8 cellular contexts compared by ENCODE assay signal in genomic region chr13:46179576-46180368, GRCh38. TPM values are rescaled to one million over a fixed set of nuclear protein-coding genes. Genes with fewer than 3 reads are reported as not detected.
DNase-seq lines count a peak whose midpoint lies in the region; ATAC-seq lines count a peak whose summit lies in the region.

No MANE protein-coding gene starts in this region.

- H2BK5ac ChIP-seq in mesendoderm (ENCODE audit: low read length): no peak overlapping the region

- no peak overlapping the region for H3K9ac ChIP-seq in iPS-15b (ENCODE audit: low read depth, low read length)
- H3K9ac ChIP-seq in mesendoderm (ENCODE audit: low read length): no peak overlapping the region

- no peaks in the 10 kb centered on the region for H3K9me3 ChIP-seq in iPS-15b (ENCODE audit: control insufficient read depth, insufficient read depth, low read length)

- H2BK15ac ChIP-seq in mesendoderm (replicated peaks; ENCODE audit: low read depth): no peak overlapping the region

- DNase-seq in Kasumi-1 (lab: John Stamatoyannopoulos, UW) (peak; percentile 80 to 81), mesendoderm (no peak), epidermal melanocyte (ENCODE audit: insufficient read length, low spot score) (no peak)
- DNase-seq in activated CD8-positive, alpha-beta memory T cell treated with anti-CD3 and anti-CD28 coated beads for 24 hours: peak; percentile 84
- peak; percentile 74 for DNase-seq in stimulated activated CD8-positive, alpha-beta memory T cell treated with anti-CD3 and anti-CD28 coated beads, Interleukin-4, amount 100 ng/mL, for 24 hours (ENCODE audit: low read depth)

- H2AK5ac ChIP-seq in mesendoderm (ENCODE audit: low read length): no peak overlapping the region

- H4K5ac ChIP-seq in mesendoderm (ENCODE audit: low read length): no peak overlapping the region

- peaks cover 10% of the 10 kb centered on the region for H3K4me1 ChIP-seq in iPS-15b (ENCODE audit: control insufficient read depth, insufficient read depth, low read length)
- H3K4me1 ChIP-seq in mesendoderm (ENCODE audit: control insufficient read depth, low read depth, low read length): no peaks in the 10 kb centered on the region

- WGBS in mesendoderm (ENCODE audit: extremely low coverage, insufficient coverage, low lambda C conversion rate): no CpG with 5 or more reads among the region's 6 CpGs

- H3K4ac ChIP-seq in mesendoderm (ENCODE audit: low read depth, low read length): no peak overlapping the region

- no peaks in the 10 kb centered on the region for H3K79me2 ChIP-seq in mesendoderm (ENCODE audit: control insufficient read depth, insufficient read depth, low read length)

- H3K36me3 ChIP-seq in iPS-15b (ENCODE audit: control insufficient read depth, insufficient read depth, low read length) (no peaks in the 10 kb centered on the region), mesendoderm (ENCODE audit: control insufficient read depth, insufficient read depth, low read length) (no peaks in the 10 kb centered on the region)

- no peak overlapping the region for H2BK120ac ChIP-seq in mesendoderm (ENCODE audit: low read depth, low read length)

- no peak overlapping the region for H3K27ac ChIP-seq in mesendoderm (ENCODE audit: low read depth, low read length)

- H3K27me3 ChIP-seq in iPS-15b (ENCODE audit: control insufficient read depth, insufficient read depth, low read length) (no peaks in the 10 kb centered on the region), mesendoderm (ENCODE audit: insufficient read depth, low read length, poor library complexity) (no peaks in the 10 kb centered on the region)

- no peak overlapping the region for H3K23ac ChIP-seq in mesendoderm (ENCODE audit: low read length)

- H4K8ac ChIP-seq in mesendoderm (ENCODE audit: low read depth, low read length): no peak overlapping the region

- no peak overlapping the region for H3K18ac ChIP-seq in mesendoderm (ENCODE audit: low read length)

- H3K4me3 ChIP-seq in iPS-15b (ENCODE audit: low read depth, low read length): peak overlapping the region; percentile 41
- H3K4me3 ChIP-seq in mesendoderm (ENCODE audit: low read length): no peak overlapping the region

- no peak overlapping the region for H3K4me2 ChIP-seq in mesendoderm (ENCODE audit: low read length)

- ATAC-seq in HG02938 (IDR thresholded peaks at IDR 0.05; ENCODE audit: unreplicated experiment) (no peak), HG02798 (IDR thresholded peaks at IDR 0.05; ENCODE audit: poor library complexity, unreplicated experiment) (no peak)

- H3K79me1 ChIP-seq in mesendoderm (ENCODE audit: low read length): no peaks in the 10 kb centered on the region

- H3K56ac ChIP-seq in mesendoderm (ENCODE audit: low read length): no peak overlapping the region

RNA-seq across cellular contexts. Expression of gene LCP1, which starts 2.2 kb away (rescaled TPM):
- 20.9 TPM for polyA plus RNA-seq in mesendoderm (2013, experiment 1 of 2)
- 22.8 TPM for polyA plus RNA-seq in mesendoderm (2013, experiment 2 of 2)

RNA-seq across cellular contexts. Expression of gene LRRC63, which starts 32.0 kb away (rescaled TPM):
- polyA plus RNA-seq in mesendoderm (2013, experiment 1 of 2): 0.03 TPM
- polyA plus RNA-seq in mesendoderm (2013, experiment 2 of 2): 0.04 TPM

Comparison
In these comparisons a context has a peak if more than half of its experiments do, and no peak if none do; other contexts are left out.
1. DNase-seq: peak in Kasumi-1 (2 of 2), activated CD8-positive, alpha-beta memory T cell treated with anti-CD3 and anti-CD28 coated beads for 24 hours (single experiment) and stimulated activated CD8-positive, alpha-beta memory T cell treated with anti-CD3 and anti-CD28 coated beads, Interleukin-4, amount 100 ng/mL, for 24 hours (single experiment); none in mesendoderm (single experiment) and epidermal melanocyte (single experiment).